Comparison of ENCODE assay signal across 22 cellular contexts in the genomic region with DNA sequence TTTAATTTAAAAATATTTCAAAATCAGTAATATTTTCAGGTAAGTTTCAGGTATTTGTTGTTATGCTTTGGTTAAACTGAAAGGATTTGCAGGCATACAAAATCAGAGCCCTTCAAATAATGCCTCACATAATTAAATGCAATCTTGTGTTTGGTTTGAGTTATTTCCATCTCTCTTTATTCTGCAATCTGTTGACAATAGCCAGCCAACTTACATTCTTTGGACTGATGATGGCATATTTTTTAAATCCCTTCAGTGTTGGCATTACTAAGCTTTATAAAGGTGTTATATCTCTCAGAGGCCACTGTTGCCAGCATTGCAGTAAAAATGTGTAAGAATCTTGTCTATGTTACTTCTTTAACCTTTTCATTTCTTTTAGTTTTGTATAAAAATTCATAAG.
DNase-seq lines count a peak whose midpoint lies in the region; TF ChIP-seq lines count a peak whose summit lies in the region.
"Had no signal": no experiment of that assay in that cellular context is flagged by ENCODE, and none has a peak within 500 bp of the region (broad histone marks: within the 10 kb centered on the region; RNA-seq: fewer than 3 reads in every experiment).

No MANE protein-coding gene starts in this region.

- H3F3A ChIP-seq in GM23248 (ENCODE audit: insufficient read depth), result peaks cover 10% of the 10 kb centered on the region

- DNase-seq in AG10803 (ENCODE audit: low read depth) (peak; percentile 30), GM23248 (peak; percentile 34), cerebellum (ENCODE audit: low spot score) (peak; percentile 20), fibroblast of the aortic adventitia (ENCODE audit: low read depth) (peak; percentile 52), HPDE6-E6E7 (ENCODE audit: extremely low spot score) (no peak), DMS79 (lab: John Stamatoyannopoulos, UW) (no peak), nephron progenitor cell (no peak)
- no peak for DNase-seq in activated CD4-positive, alpha-beta T cell treated with anti-CD3 and anti-CD28 coated beads, Interleukin-2, amount 50 U/mL, for 1 hour
- DNase-seq: CD4-positive, CD25-positive, alpha-beta regulatory T cell; GOT3; HCEC 1CT; Karpas-422; NCI-H1694; NCI-H2081 treated with DMSO at 0.1 percent for 48 hours; NCI-H2171 treated with DMSO at 0.1 percent for 48 hours; NCI-H446 treated with DMSO at 0.1 percent for 48 hours; NCI-H526 treated with DMSO at 0.1 percent for 48 hours; PC-9; RPMI8226; SHP77 had no signal

- no peaks in the 10 kb centered on the region for H3K27me3 ChIP-seq in GM23248 (replicated peaks; ENCODE audit: insufficient read depth)

- no peaks in the 10 kb centered on the region for H3K4me1 Mint-ChIP-seq in nephron progenitor cell
- H3K4me1 Mint-ChIP-seq: CD4-positive, CD25-positive, alpha-beta regulatory T cell had no signal

- H3K27ac Mint-ChIP-seq in nephron progenitor cell, result no peak overlapping the region
- H3K27ac Mint-ChIP-seq: CD4-positive, CD25-positive, alpha-beta regulatory T cell had no signal

- H3K27me3 Mint-ChIP-seq in nephron progenitor cell (ENCODE audit: low read depth, poor library complexity), result peaks cover 3% of the 10 kb centered on the region

- no peak overlapping the region for H3K9ac ChIP-seq in GM23248

- no peak overlapping the region for H3K4me2 ChIP-seq in GM23248 (ENCODE audit: unreplicated experiment)
- H3K4me2 ChIP-seq: A549, PC-9 had no signal

- H3K9me3 ChIP-seq in GM23248 (ENCODE audit: low read depth), result no peaks in the 10 kb centered on the region
- H3K9me3 ChIP-seq: A549 had no signal

- no peaks in the 10 kb centered on the region for H3K79me2 ChIP-seq in GM23248 (ENCODE audit: insufficient read depth)

- H2AFZ ChIP-seq in GM23248, result no peak overlapping the region
- H2AFZ ChIP-seq: PC-9 had no signal

- TF ChIP-seq CTCF in AG10803 (conservative IDR thresholded peaks at IDR 0.05; ENCODE audit: low read length) (no peak), fibroblast of the aortic adventitia (IDR thresholded peaks at IDR 0.05; ENCODE audit: insufficient read depth, low read length) (no peak), nephron progenitor cell (IDR thresholded peaks at IDR 0.05) (no peak)

- in situ Hi-C loops in GM23248 (cut with MboI), result no loop called here

- H3K4me1 ChIP-seq in GM23248 (ENCODE audit: insufficient read depth), result peaks cover 18% of the 10 kb centered on the region

- H3K9me2 ChIP-seq in GM23248 (ENCODE audit: insufficient read depth), result no peaks in the 10 kb centered on the region

- no peaks in the 10 kb centered on the region for H3K9me3 Mint-ChIP-seq in nephron progenitor cell
- H3K9me3 Mint-ChIP-seq: CD4-positive, CD25-positive, alpha-beta regulatory T cell had no signal

- no peaks in the 10 kb centered on the region for H3K36me3 ChIP-seq in GM23248 (ENCODE audit: low read depth)

- no peaks in the 10 kb centered on the region for H3K36me3 Mint-ChIP-seq in nephron progenitor cell (ENCODE audit: low read depth)
- H3K36me3 Mint-ChIP-seq: CD4-positive, CD25-positive, alpha-beta regulatory T cell had no signal

- H3K4me3 ChIP-seq in AG10803 (ENCODE audit: low read length), result no peak overlapping the region
- no peak overlapping the region for H3K4me3 ChIP-seq in GM23248
- no peak overlapping the region for H3K4me3 ChIP-seq in fibroblast of the aortic adventitia (ENCODE audit: low read depth, low read length)
- H3K4me3 ChIP-seq: A549, GM12878, PC-9 had no signal

- H3K27ac ChIP-seq in GM23248, result no peak overlapping the region
- H3K27ac ChIP-seq: A549, PC-9 had no signal

- no peak overlapping the region for H3K4me3 Mint-ChIP-seq in nephron progenitor cell
- H3K4me3 Mint-ChIP-seq: CD4-positive, CD25-positive, alpha-beta regulatory T cell had no signal

- H4K20me1 ChIP-seq in GM23248 (ENCODE audit: insufficient read depth), result no peaks in the 10 kb centered on the region

Comparison
In these comparisons a context has a peak if more than half of its experiments do, and no peak if none do; other contexts are left out.
1. DNase-seq: peak in AG10803 (single experiment), GM23248 (single experiment), cerebellum (single experiment) and fibroblast of the aortic adventitia (single experiment); none in activated CD4-positive, alpha-beta T cell treated with anti-CD3 and anti-CD28 coated beads, Interleukin-2, amount 50 U/mL, for 1 hour (single experiment), HPDE6-E6E7 (single experiment), DMS79 (single experiment) and nephron progenitor cell (single experiment).